Comparison of ENCODE assay signal across 11 cellular contexts in genomic region chr10:88232029-88232895, GRCh38.
DNase-seq lines count a peak whose midpoint lies in the region; ATAC-seq and TF ChIP-seq lines count a peak whose summit lies in the region.
"Had no signal": no experiment of that assay in that cellular context is flagged by ENCODE, and none has a peak within 500 bp of the region (broad histone marks: within the 10 kb centered on the region; RNA-seq: fewer than 3 reads in every experiment).

No MANE protein-coding gene starts in this region.

- POLR2A ChIA-PET in MCF 10A (lab: Yijun Ruan, JAX), result no interaction called here

- 83% methylated on average over 5 of the region's 5 CpGs for WGBS in mammary epithelial cell (ENCODE audit: low coverage, missing lambda C conversion rate)
- WGBS in aorta, 2 donors, result 44 to 49% methylated on average over 5 of the region's 5 CpGs

- H3K4me1 ChIP-seq in mammary epithelial cell (ENCODE audit: insufficient read depth, low read length), result no peaks in the 10 kb centered on the region
- peaks cover 6% of the 10 kb centered on the region for H3K4me1 ChIP-seq in fibroblast of lung (ENCODE audit: control insufficient read depth, extremely low read depth, insufficient read depth, low read length)
- peaks cover 41% of the 10 kb centered on the region for H3K4me1 ChIP-seq in neural progenitor cell
- peaks cover 0 to 1% of the 10 kb centered on the region in 2 donors for H3K4me1 ChIP-seq in aorta (ENCODE audit: control insufficient read depth in 1 of 2, insufficient read depth in 2 of 2, low read length in 2 of 2)

- H3K27me3 ChIP-seq in mammary epithelial cell (ENCODE audit: insufficient read depth, low read length), result no peaks in the 10 kb centered on the region
- H3K27me3 ChIP-seq in fibroblast of lung (ENCODE audit: control insufficient read depth, insufficient read depth, low read length), result no peaks in the 10 kb centered on the region
- no peaks in the 10 kb centered on the region for H3K27me3 ChIP-seq in neural progenitor cell
- H3K27me3 ChIP-seq in aorta (ENCODE audit: control insufficient read depth in 1 of 2, insufficient read depth in 2 of 2, low read length in 1 of 2), result no peaks in the 10 kb centered on the region

- BruUV-seq in MCF 10A (replicated peaks; lab: Mats Ljungman, UMichigan) (no TSS peak), mammary epithelial cell (replicated peaks; lab: Mats Ljungman, UMichigan) (no TSS peak)

- H3K27ac Mint-ChIP-seq in MCF 10A (ENCODE audit: low read depth, unreplicated experiment) (no peak overlapping the region), neural progenitor cell (no peak overlapping the region)
- H3K27ac Mint-ChIP-seq: progenitor cell of endocrine pancreas had no signal

- H3K4me1 Mint-ChIP-seq in MCF 10A (ENCODE audit: insufficient read depth, unreplicated experiment), result peaks cover 4% of the 10 kb centered on the region
- peaks cover 21% of the 10 kb centered on the region for H3K4me1 Mint-ChIP-seq in neural progenitor cell

- H3K27me3 Mint-ChIP-seq in MCF 10A (ENCODE audit: insufficient read depth, unreplicated experiment) (no peaks in the 10 kb centered on the region), neural progenitor cell (ENCODE audit: insufficient read depth, low read depth) (peaks cover 3% of the 10 kb centered on the region)

- H3K4me3 Mint-ChIP-seq in MCF 10A (ENCODE audit: unreplicated experiment) (no peak overlapping the region), neural progenitor cell (no peak overlapping the region)

- intact Hi-C loops in MCF 10A (cut with micrococcal nuclease), result no loop called here
- intact Hi-C loops in mammary epithelial cell (cut with micrococcal nuclease), result no loop called here
- intact Hi-C loops in aorta (cut with DNase I), result no loop called here

- no peak for TF ChIP-seq CTCF in MCF 10A (IDR thresholded peaks at IDR 0.05; ENCODE audit: unreplicated experiment)
- TF ChIP-seq CTCF in mammary epithelial cell (conservative IDR thresholded peaks at IDR 0.05 in 1 of 2, IDR thresholded peaks at IDR 0.05 in 1 of 2; ENCODE audit: extremely low read depth in 1 of 2, insufficient read depth in 1 of 2, low read depth in 1 of 2, low read length in 2 of 2), result no peak
- TF ChIP-seq CTCF in fibroblast of lung (conservative IDR thresholded peaks at IDR 0.05 in 1 of 2, IDR thresholded peaks at IDR 0.05 in 1 of 2; ENCODE audit: low read depth in 1 of 2, low read length in 2 of 2), result no peak
- no peak for TF ChIP-seq CTCF in neural progenitor cell (IDR thresholded peaks at IDR 0.05)

- H3K4me3 ChIP-seq in mammary epithelial cell (replicated peaks in 1 of 3; ENCODE audit: insufficient read depth in 1 of 3, low read depth in 2 of 3, low read length in 3 of 3) (no peak overlapping the region), fibroblast of lung (replicated peaks in 1 of 4; ENCODE audit: control extremely low read depth in 1 of 4, insufficient read depth in 1 of 4, low read depth in 3 of 4, low read length in 4 of 4) (no peak overlapping the region), neural progenitor cell (no peak overlapping the region), aorta (ENCODE audit: low read length in 2 of 2) (no peak overlapping the region)

- peaks cover 36% of the 10 kb centered on the region for H3F3A ChIP-seq in neural progenitor cell (ENCODE audit: low read depth)

- H3K4me2 ChIP-seq in mammary epithelial cell (ENCODE audit: insufficient read depth, low read depth, low read length) (no peak overlapping the region), fibroblast of lung (ENCODE audit: extremely low read depth, insufficient read depth, low read length) (no peak overlapping the region), neural progenitor cell (peak overlapping the region; percentile 42)

- H4K20me1 ChIP-seq in mammary epithelial cell (ENCODE audit: insufficient read depth, low read length) (no peaks in the 10 kb centered on the region), fibroblast of lung (ENCODE audit: control insufficient read depth, extremely low read depth, insufficient read depth, low read length) (no peaks in the 10 kb centered on the region), neural progenitor cell (ENCODE audit: low read depth) (no peaks in the 10 kb centered on the region)

- no peak overlapping the region for H2AFZ ChIP-seq in mammary epithelial cell (ENCODE audit: low read depth, low read length)
- H2AFZ ChIP-seq in fibroblast of lung (ENCODE audit: low read length), result no peak overlapping the region
- H2AFZ ChIP-seq in neural progenitor cell (replicated peaks), result no peak overlapping the region

- in situ Hi-C loops in mammary epithelial cell (cut with MboI; ENCODE audit: low sequenced_read_pairs in 2 of 2), result no loop called here

- peak; percentile 49 for ATAC-seq in aorta (ENCODE audit: low FRiP score)
- ATAC-seq: SK-N-SH treated with all-trans-retinoic acid at 6 μM for 48 hours had no signal

- H3K79me2 ChIP-seq in mammary epithelial cell (ENCODE audit: insufficient read depth, low read length) (no peaks in the 10 kb centered on the region), fibroblast of lung (ENCODE audit: control insufficient read depth, insufficient read depth, low read length) (no peaks in the 10 kb centered on the region), neural progenitor cell (ENCODE audit: low read depth) (no peaks in the 10 kb centered on the region)

- H3K9me3 Mint-ChIP-seq in MCF 10A (ENCODE audit: unreplicated experiment) (no peaks in the 10 kb centered on the region), neural progenitor cell (peaks cover 5% of the 10 kb centered on the region)

- H3K36me3 ChIP-seq in mammary epithelial cell (ENCODE audit: insufficient read depth, low read length) (no peaks in the 10 kb centered on the region), fibroblast of lung (ENCODE audit: control insufficient read depth, insufficient read depth, low read length) (no peaks in the 10 kb centered on the region), neural progenitor cell (no peaks in the 10 kb centered on the region), aorta (ENCODE audit: control insufficient read depth in 1 of 2, insufficient read depth in 2 of 2, low read length in 1 of 2) (no peaks in the 10 kb centered on the region)

- CTCF ChIA-PET in MCF 10A (lab: Yijun Ruan, JAX) (no interaction called here), mammary epithelial cell (lab: Charles Lee; ENCODE audit: low non-redundant PET) (no interaction called here)

- DNase-seq in MCF 10A (ENCODE audit: unreplicated experiment) (peak; percentile 32), mammary epithelial cell (no peak), fibroblast of lung (ENCODE audit: low read depth in 2 of 2) (peak; percentile 58 to 80), neural progenitor cell (ENCODE audit: low spot score) (no peak), aorta (peak; percentile 90 to 93), NCI-H2227 (lab: John Stamatoyannopoulos, UW; ENCODE audit: unreplicated experiment) (no peak), NCI-H2029 (lab: John Stamatoyannopoulos, UW) (no peak), SW480 (ENCODE audit: low spot score) (no peak)
- DNase-seq: NCI-H526 treated with DMSO at 0.1 percent for 48 hours had no signal

- H3K9ac ChIP-seq in mammary epithelial cell (ENCODE audit: insufficient read depth, low read length), result no peak overlapping the region
- H3K9ac ChIP-seq in fibroblast of lung (ENCODE audit: insufficient read depth, low read length), result no peak overlapping the region
- H3K9ac ChIP-seq in neural progenitor cell, result no peak overlapping the region

- H3K36me3 Mint-ChIP-seq in MCF 10A (ENCODE audit: insufficient read depth, unreplicated experiment), result peaks cover 6% of the 10 kb centered on the region
- no peaks in the 10 kb centered on the region for H3K36me3 Mint-ChIP-seq in neural progenitor cell

- H3K27ac ChIP-seq in mammary epithelial cell (ENCODE audit: insufficient read depth, low read depth, low read length) (no peak overlapping the region), fibroblast of lung (ENCODE audit: insufficient read depth, low read length) (no peak overlapping the region), neural progenitor cell (no peak overlapping the region), aorta (ENCODE audit: low read depth in 1 of 2, low read length in 2 of 2) (no peak overlapping the region)

- dilution Hi-C loops in mammary epithelial cell (cut with HindIII; ENCODE audit: low sequenced_read_pairs), result no loop called here

- H3K9me3 ChIP-seq in mammary epithelial cell (replicated peaks; ENCODE audit: insufficient read depth, low read length) (no peaks in the 10 kb centered on the region), fibroblast of lung (ENCODE audit: control insufficient read depth, insufficient read depth, low read depth, low read length) (no peaks in the 10 kb centered on the region), neural progenitor cell (ENCODE audit: low read depth) (no peaks in the 10 kb centered on the region), aorta (ENCODE audit: control insufficient read depth, low read length) (no peaks in the 10 kb centered on the region)

Comparison
In these comparisons a context has a peak if more than half of its experiments do, and no peak if none do; other contexts are left out.
1. DNase-seq: peak in MCF 10A (single experiment), fibroblast of lung (2 of 2) and aorta (2 of 2); none in mammary epithelial cell (single experiment), neural progenitor cell (single experiment), NCI-H2227 (single experiment), NCI-H2029 (single experiment) and SW480 (single experiment).